ENCODE assay signal across 20 cellular contexts in the genomic region with DNA sequence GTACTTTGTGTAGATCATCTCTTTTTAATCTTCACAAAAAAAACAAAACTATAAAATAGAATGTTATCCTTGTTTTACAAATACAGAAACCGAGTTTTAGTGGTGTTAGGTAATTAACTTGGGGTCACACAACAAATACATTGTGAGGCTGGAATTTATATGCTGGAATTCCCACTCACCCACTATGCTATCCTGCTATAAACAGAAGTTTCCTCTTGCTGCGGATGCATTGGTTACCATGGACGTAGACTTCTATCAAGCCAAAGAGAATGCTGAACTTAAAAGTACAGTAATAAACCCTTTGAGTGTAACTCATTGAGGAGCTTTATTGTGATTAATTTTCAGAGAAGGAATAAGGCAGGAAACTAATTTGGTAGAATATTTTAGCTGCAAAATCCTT. TPM values are rescaled to one million over a fixed set of nuclear protein-coding genes. Genes with fewer than 3 reads are reported as not detected.
DNase-seq lines count a peak whose midpoint lies in the region; ATAC-seq and TF ChIP-seq lines count a peak whose summit lies in the region.
"Had no signal": no experiment of that assay in that cellular context is flagged by ENCODE, and none has a peak within 500 bp of the region (broad histone marks: within the 10 kb centered on the region; RNA-seq: fewer than 3 reads in every experiment).

No MANE protein-coding gene starts in this region.

- H3K9ac ChIP-seq in Karpas-422 (ENCODE audit: low read length) = peak overlapping the region; percentile 45

- no peaks in the 10 kb centered on the region for H3F3A ChIP-seq in GM23338 (replicated peaks; ENCODE audit: low read depth)

- DNase-seq in GM23338 (ENCODE audit: low spot score) (no peak), Karpas-422 (no peak), lung microvascular endothelial cell (ENCODE audit: low read depth in 2 of 2) (peak; percentile 84), cerebellum (ENCODE audit: low spot score) (no peak), EL (no peak), KG1 (lab: John Stamatoyannopoulos, UW) (no peak), NCI-H2029 treated with DMSO at 0.1 percent for 48 hours (lab: John Stamatoyannopoulos, UW) (no peak)
- DNase-seq: 8988T; activated CD8-positive, alpha-beta memory T cell treated with anti-CD3 and anti-CD28 coated beads, Interleukin-2, amount 10 ng/mL, durations not matched to agents 7 days and 5 days; CD8-positive, alpha-beta memory T cell; left ventricle myocardium inferior; NCI-H1417; NCI-H446 treated with DMSO at 0.1 percent for 48 hours; stimulated activated CD4-positive, alpha-beta T cell treated with anti-CD3 and anti-CD28 coated beads, Interleukin-2, amount 100 ng/mL, for 48 hours; WERI-Rb-1 had no signal

- peaks cover 1% of the 10 kb centered on the region for H3K27me3 Mint-ChIP-seq in GM23338 (ENCODE audit: insufficient read depth, low read depth, poor library complexity)
- H3K27me3 Mint-ChIP-seq: activated CD8-positive, alpha-beta memory T cell treated with anti-CD3 and anti-CD28 coated beads, Interleukin-2, amount 10 ng/mL, durations not matched to agents 7 days and 5 days; type B pancreatic cell had no signal

- H3K4me1 Mint-ChIP-seq in GM23338 = peaks cover 9% of the 10 kb centered on the region; the same call in 2 of the 3 replicates

- H3K9me3 ChIP-seq in Karpas-422 (ENCODE audit: low read length) = no peaks in the 10 kb centered on the region
- H3K9me3 ChIP-seq: left ventricle myocardium inferior, right atrium auricular region had no signal

- H2AFZ ChIP-seq in ACC112 (ENCODE audit: low read length, unreplicated experiment) (no peak overlapping the region), GM23338 (no peak overlapping the region), Karpas-422 (ENCODE audit: low read length) (no peak overlapping the region; the same call in 1 of the 2 replicates)
- H2AFZ ChIP-seq: PC-9 had no signal

- H3K4me1 ChIP-seq in ACC112 (ENCODE audit: control insufficient read depth, insufficient read depth, low read length, unreplicated experiment) = peaks cover 53% of the 10 kb centered on the region
- peaks cover 11% of the 10 kb centered on the region for H3K4me1 ChIP-seq in GM23338 (ENCODE audit: insufficient read depth)
- H3K4me1 ChIP-seq in Karpas-422 (ENCODE audit: low read length) = peaks cover 69% of the 10 kb centered on the region

- H3K4me3 Mint-ChIP-seq in GM23338 = no peak overlapping the region
- H3K4me3 Mint-ChIP-seq: activated CD8-positive, alpha-beta memory T cell treated with anti-CD3 and anti-CD28 coated beads, Interleukin-2, amount 10 ng/mL, durations not matched to agents 7 days and 5 days; CD8-positive, alpha-beta memory T cell; nephron; type B pancreatic cell had no signal

- peak overlapping the region; percentile 11 for H3K27ac ChIP-seq in ACC112 (ENCODE audit: low read depth, low read length)
- peak overlapping the region; percentile 32; the same call in 1 of the 2 replicates for H3K27ac ChIP-seq in GM23338 (ENCODE audit: low read depth)
- H3K27ac ChIP-seq in Karpas-422 (ENCODE audit: low read length) = peak overlapping the region; percentile 85
- H3K27ac ChIP-seq: left ventricle myocardium inferior, PC-9, right atrium auricular region, WERI-Rb-1 had no signal

- H3K36me3 ChIP-seq in ACC112 (ENCODE audit: insufficient read depth, low read length) (no peaks in the 10 kb centered on the region), GM23338 (ENCODE audit: insufficient read depth) (no peaks in the 10 kb centered on the region), Karpas-422 (ENCODE audit: insufficient read depth, low read length) (no peaks in the 10 kb centered on the region; the same call in 1 of the 2 replicates)
- H3K36me3 ChIP-seq: left ventricle myocardium inferior, right atrium auricular region had no signal

- no peaks in the 10 kb centered on the region for H3K9me3 Mint-ChIP-seq in GM23338
- H3K9me3 Mint-ChIP-seq: CD8-positive, alpha-beta memory T cell; nephron; type B pancreatic cell had no signal

- H3K4me2 ChIP-seq in GM23338 (no peak overlapping the region), Karpas-422 (ENCODE audit: low read depth, low read length, poor library complexity, severe bottlenecking) (peak overlapping the region; percentile 77)
- H3K4me2 ChIP-seq: PC-9 had no signal

- H4K20me1 ChIP-seq in GM23338 (replicated peaks; ENCODE audit: insufficient read depth) (peaks cover 18% of the 10 kb centered on the region), Karpas-422 (ENCODE audit: insufficient read depth, low read depth, low read length) (no peaks in the 10 kb centered on the region)

- H3K27me3 ChIP-seq in ACC112 (ENCODE audit: insufficient read depth, low read length) (no peaks in the 10 kb centered on the region), GM23338 (ENCODE audit: insufficient read depth) (no peaks in the 10 kb centered on the region), Karpas-422 (ENCODE audit: low read length) (no peaks in the 10 kb centered on the region)
- H3K27me3 ChIP-seq: right atrium auricular region had no signal

- no peak for TF ChIP-seq CTCF in GM23338 (conservative IDR thresholded peaks at IDR 0.05; ENCODE audit: low read depth in 2 of 2)

- H3K79me2 ChIP-seq in ACC112 (ENCODE audit: control insufficient read depth, insufficient read depth, low read length, unreplicated experiment) = peaks cover 63% of the 10 kb centered on the region
- peaks cover 84% of the 10 kb centered on the region for H3K79me2 ChIP-seq in GM23338 (replicated peaks; ENCODE audit: insufficient read depth)
- H3K79me2 ChIP-seq in Karpas-422 (ENCODE audit: low read length) = peaks cover 98% of the 10 kb centered on the region

- H3K9me2 ChIP-seq in GM23338 (ENCODE audit: insufficient read depth) (no peaks in the 10 kb centered on the region), Karpas-422 (replicated peaks; ENCODE audit: insufficient read depth, low read length) (no peaks in the 10 kb centered on the region)

- H3K27ac Mint-ChIP-seq in GM23338 = no peak overlapping the region
- H3K27ac Mint-ChIP-seq: activated CD8-positive, alpha-beta memory T cell treated with anti-CD3 and anti-CD28 coated beads, Interleukin-2, amount 10 ng/mL, durations not matched to agents 7 days and 5 days; type B pancreatic cell had no signal

- ATAC-seq in GM23338 = no peak
- ATAC-seq: activated CD8-positive, alpha-beta memory T cell treated with anti-CD3 and anti-CD28 coated beads, Interleukin-2, amount 10 ng/mL, durations not matched to agents 7 days and 5 days had no signal

- H3K4me3 ChIP-seq in ACC112 (ENCODE audit: low read depth, low read length) (no peak overlapping the region), GM23338 (no peak overlapping the region), Karpas-422 (ENCODE audit: low read length) (peak overlapping the region; percentile 18)
- H3K4me3 ChIP-seq: left ventricle myocardium inferior, PC-9, right atrium auricular region had no signal

- H3K36me3 Mint-ChIP-seq in GM23338 (ENCODE audit: low read depth) = no peaks in the 10 kb centered on the region

TF ChIP-seq in GM23338, 12 proteins besides CTCF, POLR2A, EP300 and RAD21 (continues in another document):
- no peak for TF ChIP-seq STAT1 (IDR thresholded peaks at IDR 0.05; ENCODE audit: unreplicated experiment)
- no peak for TF ChIP-seq NANOG (IDR thresholded peaks at IDR 0.05; ENCODE audit: borderline replicate concordance)
- no peak for TF ChIP-seq POLR2AphosphoS5 (IDR thresholded peaks at IDR 0.05; ENCODE audit: low read depth)
- TF ChIP-seq REST (IDR thresholded peaks at IDR 0.05; ENCODE audit: unreplicated experiment) = no peak

RNA-seq across cellular contexts. Expression of gene SNAP23, which starts 9.2 kb away (rescaled TPM):
- 75.8 and 88.1 TPM in 2 replicates for total RNA-seq in GM23338 (2014; rRNA removed; shearing (Covaris generic))
- polyA plus RNA-seq in GM23338 (2016; fragmentation: Nextera tagmentation; extraction: Ambion mirVana) = 53.5 and 58.8 TPM in 2 replicates
- total RNA-seq in Karpas-422 (2014; rRNA removed; shearing (Covaris generic); ENCODE audit: low replicate concordance) = 115 and 137 TPM in 2 replicates
- total RNA-seq in lung microvascular endothelial cell = 148 and 150 TPM in 2 replicates
- total RNA-seq in cerebellum = 38.0 TPM

RNA-seq across cellular contexts. Expression of gene ZNF106, which starts 13.7 kb away (rescaled TPM):
- total RNA-seq in GM23338 (2014; rRNA removed; shearing (Covaris generic)) = 46.5 and 48.0 TPM in 2 replicates
- polyA plus RNA-seq in GM23338 (2016; fragmentation: Nextera tagmentation; extraction: Ambion mirVana) = 39.6 and 53.7 TPM in 2 replicates
- 109 and 144 TPM in 2 replicates for total RNA-seq in Karpas-422 (2014; rRNA removed; shearing (Covaris generic); ENCODE audit: low replicate concordance)
- 28.1 and 30.2 TPM in 2 replicates for total RNA-seq in lung microvascular endothelial cell
- total RNA-seq in cerebellum = 49.7 TPM

RNA-seq across cellular contexts. Expression of gene LRRC57, which starts 44.0 kb away (rescaled TPM):
- total RNA-seq in GM23338 (2014; rRNA removed; shearing (Covaris generic)) = 9.0 and 19.5 TPM in 2 replicates
- polyA plus RNA-seq in GM23338 (2016; fragmentation: Nextera tagmentation; extraction: Ambion mirVana) = 3.9 and 5.4 TPM in 2 replicates
- total RNA-seq in Karpas-422 (2014; rRNA removed; shearing (Covaris generic); ENCODE audit: low replicate concordance) = 13.4 and 21.7 TPM in 2 replicates
- total RNA-seq in lung microvascular endothelial cell = 12.4 and 15.3 TPM in 2 replicates
- 20.2 TPM for total RNA-seq in cerebellum

RNA-seq across cellular contexts. Expression of gene HAUS2, which starts 44.0 kb away (rescaled TPM):
- 30.9 and 78.6 TPM in 2 replicates for total RNA-seq in GM23338 (2014; rRNA removed; shearing (Covaris generic))
- 32.7 and 39.1 TPM in 2 replicates for polyA plus RNA-seq in GM23338 (2016; fragmentation: Nextera tagmentation; extraction: Ambion mirVana)
- 17.2 and 43.5 TPM in 2 replicates for total RNA-seq in Karpas-422 (2014; rRNA removed; shearing (Covaris generic); ENCODE audit: low replicate concordance)
- total RNA-seq in lung microvascular endothelial cell (17.5 and 17.9 TPM in 2 replicates), cerebellum (27.3 TPM)

Comparison
In these comparisons a context has a peak if more than half of its experiments do, and no peak if none do; other contexts are left out.
1. H3K27ac ChIP-seq: peak in every context shown above with its lines; median percentile 85 in Karpas-422; 32 in GM23338; 11 in ACC112.
2. DNase-seq: peak in lung microvascular endothelial cell (2 of 2); none in GM23338 (single experiment), Karpas-422 (single experiment), cerebellum (single experiment), EL (single experiment), KG1 (single experiment) and NCI-H2029 treated with DMSO at 0.1 percent for 48 hours (single experiment).